ENCODE assay signal across 12 cellular contexts in genomic region chr6:42138630-42139619, GRCh38. TPM values are rescaled to one million over a fixed set of nuclear protein-coding genes. Genes with fewer than 3 reads are reported as not detected.
DNase-seq lines count a peak whose midpoint lies in the region; ATAC-seq and TF ChIP-seq lines count a peak whose summit lies in the region.
"Had no signal": no experiment of that assay in that cellular context is flagged by ENCODE, and none has a peak within 500 bp of the region (broad histone marks: within the 10 kb centered on the region; RNA-seq: fewer than 3 reads in every experiment).

No MANE protein-coding gene starts in this region.

- H3K27me3 ChIP-seq in suprapubic skin, result no peaks in the 10 kb centered on the region

- no peak for TF ChIP-seq EP300 in suprapubic skin (IDR thresholded peaks at IDR 0.05)

- no peak overlapping the region for H3K4me3 Mint-ChIP-seq in activated T-cell treated with anti-CD3 and anti-CD28 coated beads, Interleukin-2, amount 50 U/mL, for 72 hours

- H3K4me1 ChIP-seq in suprapubic skin, result peaks cover 68% of the 10 kb centered on the region

- no peak for TF ChIP-seq POLR2A in suprapubic skin (IDR thresholded peaks at IDR 0.05)

- ATAC-seq in HG03354 (IDR thresholded peaks at IDR 0.05; ENCODE audit: poor library complexity, severe bottlenecking, unreplicated experiment) (no peak), HG03135 (IDR thresholded peaks at IDR 0.05; ENCODE audit: unreplicated experiment) (no peak)
- no peak for ATAC-seq in activated T-cell treated with anti-CD3 and anti-CD28 coated beads, Interleukin-2, amount 50 U/mL, for 72 hours (replicated peaks in 1 of 2)
- ATAC-seq: activated CD4-positive, CD25-positive, alpha-beta regulatory T cell treated with anti-CD3 and anti-CD28 coated beads, Interleukin-2, amount 50 U/mL, for 24 hours had no signal

- H3K4me3 ChIP-seq in SK-N-MC (no peak overlapping the region), suprapubic skin (peak overlapping the region; percentile 53)

- H3K27me3 Mint-ChIP-seq in activated T-cell treated with anti-CD3 and anti-CD28 coated beads, Interleukin-2, amount 50 U/mL, for 72 hours (ENCODE audit: low read depth), result peaks cover 37% of the 10 kb centered on the region

- H3K27ac ChIP-seq in SK-N-MC (peak overlapping the region; percentile 43; the same call in 1 of the 2 replicates), suprapubic skin (peak overlapping the region; percentile 89)

- peak in 2 of 3 experiments; percentile 41 to 60 for DNase-seq in NCI-H1417 (lab: John Stamatoyannopoulos, UW)
- no peak for DNase-seq in NCI-H1417 treated with DMSO at 0.1 percent for 48 hours (lab: John Stamatoyannopoulos, UW)
- peak; percentile 14 for DNase-seq in SK-N-MC (ENCODE audit: low read depth, low spot score)
- peak; percentile 42 for DNase-seq in foreskin melanocyte
- no peak for DNase-seq in suprapubic skin (ENCODE audit: low spot score in 2 of 2)
- DNase-seq in activated T-cell treated with anti-CD3 and anti-CD28 coated beads, Interleukin-2, amount 50 U/mL, for 72 hours, result no peak
- DNase-seq: activated effector memory CD4-positive, alpha-beta T cell treated with Interleukin-2 at 50 U/mL for 16 hours; NCI-H1092 treated with DMSO at 0.1 percent for 48 hours; stimulated activated naive CD4-positive, alpha-beta T cell treated with Interleukin-2 at 50 U/mL for 16 hours had no signal

- H3K27ac Mint-ChIP-seq in activated T-cell treated with anti-CD3 and anti-CD28 coated beads, Interleukin-2, amount 50 U/mL, for 72 hours, result no peak overlapping the region

- no peaks in the 10 kb centered on the region for H3K36me3 Mint-ChIP-seq in activated T-cell treated with anti-CD3 and anti-CD28 coated beads, Interleukin-2, amount 50 U/mL, for 72 hours (ENCODE audit: insufficient read depth in 2 of 2)

- 59% methylated on average over 9 of the region's 9 CpGs for WGBS in suprapubic skin

- H3K36me3 ChIP-seq in SK-N-MC (ENCODE audit: insufficient read depth, low read length) (no peaks in the 10 kb centered on the region), suprapubic skin (peaks cover 3% of the 10 kb centered on the region)

- no peaks in the 10 kb centered on the region for H3K9me3 ChIP-seq in SK-N-MC (ENCODE audit: low read depth, low read length)
- no peaks in the 10 kb centered on the region for H3K9me3 ChIP-seq in suprapubic skin

- no peak for TF ChIP-seq CTCF in suprapubic skin (IDR thresholded peaks at IDR 0.05)

- no peaks in the 10 kb centered on the region for H3K9me3 Mint-ChIP-seq in activated T-cell treated with anti-CD3 and anti-CD28 coated beads, Interleukin-2, amount 50 U/mL, for 72 hours

- peaks cover 17% of the 10 kb centered on the region for H3K4me1 Mint-ChIP-seq in activated T-cell treated with anti-CD3 and anti-CD28 coated beads, Interleukin-2, amount 50 U/mL, for 72 hours (ENCODE audit: low read depth)

- H3K9ac ChIP-seq in SK-N-MC (ENCODE audit: insufficient read length), result no peak overlapping the region

RNA-seq across cellular contexts. Expression of gene C6orf132, which starts 3.5 kb away (rescaled TPM):
- total RNA-seq in suprapubic skin, result 100 to 1,000 TPM; 112 to 150 (median 122) TPM
- under 1 TPM; 0.26 to 0.65 TPM for total RNA-seq in activated T-cell treated with anti-CD3 and anti-CD28 coated beads, Interleukin-2, amount 50 U/mL, for 72 hours

RNA-seq across cellular contexts. Expression of gene GUCA1A, which starts 34.2 kb away (rescaled TPM):
- total RNA-seq in suprapubic skin, result under 1 TPM in 1 of 4 donors, not detected in 3; 0.76 TPM
- total RNA-seq in activated T-cell treated with anti-CD3 and anti-CD28 coated beads, Interleukin-2, amount 50 U/mL, for 72 hours, result under 1 TPM; 0.14 to 0.21 TPM

RNA-seq across cellular contexts. Expression of gene GUCA1B, which starts 55.8 kb away (rescaled TPM):
- 1 to 10 TPM in 1 of 4 donors, under 1 TPM in 2, not detected in 1; 0.47 to 4.2 (median 0.76) TPM for total RNA-seq in suprapubic skin
- total RNA-seq in activated T-cell treated with anti-CD3 and anti-CD28 coated beads, Interleukin-2, amount 50 U/mL, for 72 hours, result 1 to 10 TPM; 4.8 to 6.5 TPM

Comparison
In these comparisons a context has a peak if more than half of its experiments do, and no peak if none do; other contexts are left out.
1. DNase-seq: peak in NCI-H1417 (2 of 3), SK-N-MC (single experiment) and foreskin melanocyte (single experiment); none in NCI-H1417 treated with DMSO at 0.1 percent for 48 hours (single experiment), suprapubic skin (0 of 2) and activated T-cell treated with anti-CD3 and anti-CD28 coated beads, Interleukin-2, amount 50 U/mL, for 72 hours (0 of 2).
2. RNA of gene C6orf132, which starts 3.5 kb away (total RNA-seq): 112 to 150 TPM in suprapubic skin; 0.26 to 0.65 TPM in activated T-cell treated with anti-CD3 and anti-CD28 coated beads, Interleukin-2, amount 50 U/mL, for 72 hours; every median in the first group is over 10 times any median in the second.